Comparison of ENCODE assay signal across 1 cellular context in the genomic region with DNA sequence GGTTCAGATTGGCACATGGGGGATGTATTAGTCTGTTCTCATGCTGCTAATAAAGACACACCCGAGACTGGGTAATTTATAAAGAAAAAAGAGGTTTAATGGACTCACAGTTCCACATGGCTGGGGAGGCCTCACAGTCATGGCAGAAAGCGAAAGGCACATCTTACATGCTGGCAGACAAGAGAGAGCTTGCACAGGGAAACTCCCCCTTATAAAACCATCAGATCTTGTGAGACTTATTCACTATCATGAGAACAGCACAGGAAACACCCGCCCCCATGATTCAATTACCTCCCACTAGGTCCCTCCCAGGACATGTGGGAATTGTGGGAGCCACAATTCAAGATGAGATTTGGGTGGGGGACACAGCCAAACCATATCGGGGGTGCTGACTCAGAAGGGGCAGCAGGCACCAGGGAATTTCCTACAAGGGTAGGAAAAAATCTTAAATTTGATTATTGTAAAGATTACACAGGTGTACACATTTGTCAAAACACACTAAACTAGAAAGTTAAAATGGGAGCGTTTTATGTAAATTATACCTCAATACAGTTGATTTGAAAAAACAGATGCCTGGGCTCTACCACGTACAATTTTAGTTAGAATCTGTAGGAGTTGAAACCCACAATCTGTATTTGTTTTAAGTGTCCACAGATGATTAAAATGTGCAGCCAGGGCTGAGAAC.
TF ChIP-seq lines count a peak whose summit lies in the region.
"Not testable (repeated sequence)": the region's sequence is repeated elsewhere in the genome, so short reads cannot be mapped to it uniquely, and the experiment has no call there.

No MANE protein-coding gene starts in this region.

TF ChIP-seq in K562, 482 proteins besides CTCF, POLR2A, EP300 and RAD21:
- 0 out of 2 replicates have a peak, but pooled peaks have one; percentile 15 for TF ChIP-seq JUND (IDR thresholded peaks at IDR 0.05; ENCODE audit: borderline replicate concordance, low read depth, low read length)
- TF ChIP-seq JUND (tag; IDR thresholded peaks at IDR 0.05; ENCODE audit: borderline replicate concordance, low read depth, low read length) = not testable (repeated sequence)
- TF ChIP-seq EGR1 (conservative IDR thresholded peaks at IDR 0.05) = peak; percentile 49
- peak; percentile 29; the same call in 1 of the 2 replicates for TF ChIP-seq CBFA2T3 (IDR thresholded peaks at IDR 0.05)
- TF ChIP-seq ARID1B (IDR thresholded peaks at IDR 0.05) = peak; percentile 21; the same call in 1 of the 2 replicates
- TF ChIP-seq ZNF766 (CRISPR knock-in tag; conservative IDR thresholded peaks at IDR 0.05) = peak; percentile 70; the same call in 1 of the 2 replicates
TF ChIP-seq in K562: peak in this region for 5; not testable (repeated sequence) for 477.
